2 cellular contexts compared by ENCODE assay signal in the genomic region with DNA sequence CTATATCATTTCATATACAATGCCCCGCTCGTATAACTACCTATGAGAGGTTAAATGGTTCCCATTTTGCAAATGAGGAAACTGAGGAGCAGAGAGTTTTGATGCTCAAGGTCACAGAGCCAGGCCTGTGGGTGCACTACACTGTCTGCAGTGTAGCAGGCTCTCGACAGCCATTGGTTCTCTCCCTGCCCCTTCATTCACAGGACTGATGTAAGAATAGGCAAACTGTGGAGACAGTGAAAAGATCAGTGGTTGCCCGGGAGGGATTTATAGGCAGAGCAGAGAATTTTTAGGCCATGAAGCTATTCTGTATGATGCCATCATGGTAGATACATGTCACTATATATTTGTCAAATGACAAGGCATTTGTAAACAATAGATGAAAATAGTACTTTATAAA.
TF ChIP-seq lines count a peak whose summit lies in the region.

No MANE protein-coding gene starts in this region.

TF ChIP-seq in IMR-90, 13 proteins besides CTCF, POLR2A, EP300 and RAD21:
- TF ChIP-seq MAZ (IDR thresholded peaks at IDR 0.05; ENCODE audit: borderline replicate concordance, low read depth, low read length) (no peak), USF2 (IDR thresholded peaks at IDR 0.05; ENCODE audit: low read depth, low read length) (no peak), ELK1 (IDR thresholded peaks at IDR 0.05; ENCODE audit: borderline replicate concordance, low read depth, low read length) (no peak), SMC3 (IDR thresholded peaks at IDR 0.05; ENCODE audit: low read depth, low read length) (no peak), CEBPB (IDR thresholded peaks at IDR 0.05; ENCODE audit: low read depth, low read length) (no peak), FOS (IDR thresholded peaks at IDR 0.05; ENCODE audit: low read depth, low read length) (no peak), RCOR1 (IDR thresholded peaks at IDR 0.05; ENCODE audit: insufficient replicate concordance, low read length) (no peak), MAFK (IDR thresholded peaks at IDR 0.05; ENCODE audit: low read depth, low read length) (no peak), RFX5 (IDR thresholded peaks at IDR 0.05; ENCODE audit: low read depth, low read length) (no peak), CHD1 (IDR thresholded peaks at IDR 0.05; ENCODE audit: low read depth, low read length) (no peak), NFE2L2 (IDR thresholded peaks at IDR 0.05; ENCODE audit: low read depth, low read length) (no peak), MXI1 (IDR thresholded peaks at IDR 0.05; ENCODE audit: borderline replicate concordance, low read depth, low read length) (no peak), BHLHE40 (IDR thresholded peaks at IDR 0.05; ENCODE audit: low read depth, low read length) (no peak)

TF ChIP-seq in K562, 482 proteins besides CTCF, POLR2A, EP300 and RAD21:
- peak; percentile 84 for TF ChIP-seq ESRRA (IDR thresholded peaks at IDR 0.05; ENCODE audit: borderline replicate concordance, low read depth)
- TF ChIP-seq, protein P1, sequence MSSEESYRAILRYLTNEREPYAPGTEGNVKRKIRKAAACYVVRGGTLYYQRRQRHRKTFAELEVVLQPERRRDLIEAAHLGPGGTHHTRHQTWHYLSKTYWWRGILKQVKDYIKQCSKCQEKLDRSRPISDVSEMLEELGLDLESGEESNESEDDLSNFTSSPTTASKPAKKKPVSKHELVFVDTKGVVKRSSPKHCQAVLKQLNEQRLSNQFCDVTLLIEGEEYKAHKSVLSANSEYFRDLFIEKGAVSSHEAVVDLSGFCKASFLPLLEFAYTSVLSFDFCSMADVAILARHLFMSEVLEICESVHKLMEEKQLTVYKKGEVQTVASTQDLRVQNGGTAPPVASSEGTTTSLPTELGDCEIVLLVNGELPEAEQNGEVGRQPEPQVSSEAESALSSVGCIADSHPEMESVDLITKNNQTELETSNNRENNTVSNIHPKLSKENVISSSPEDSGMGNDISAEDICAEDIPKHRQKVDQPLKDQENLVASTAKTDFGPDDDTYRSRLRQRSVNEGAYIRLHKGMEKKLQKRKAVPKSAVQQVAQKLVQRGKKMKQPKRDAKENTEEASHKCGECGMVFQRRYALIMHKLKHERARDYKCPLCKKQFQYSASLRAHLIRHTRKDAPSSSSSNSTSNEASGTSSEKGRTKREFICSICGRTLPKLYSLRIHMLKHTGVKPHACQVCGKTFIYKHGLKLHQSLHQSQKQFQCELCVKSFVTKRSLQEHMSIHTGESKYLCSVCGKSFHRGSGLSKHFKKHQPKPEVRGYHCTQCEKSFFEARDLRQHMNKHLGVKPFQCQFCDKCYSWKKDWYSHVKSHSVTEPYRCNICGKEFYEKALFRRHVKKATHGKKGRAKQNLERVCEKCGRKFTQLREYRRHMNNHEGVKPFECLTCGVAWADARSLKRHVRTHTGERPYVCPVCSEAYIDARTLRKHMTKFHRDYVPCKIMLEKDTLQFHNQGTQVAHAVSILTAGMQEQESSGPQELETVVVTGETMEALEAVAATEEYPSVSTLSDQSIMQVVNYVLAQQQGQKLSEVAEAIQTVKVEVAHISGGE (CRISPR knock-in tag; IDR thresholded peaks at IDR 0.05) = 0 out of 6 replicates have a peak, but pooled peaks of 1 of the 3 experiments have one; percentile 13
- TF ChIP-seq CEBPG (CRISPR knock-in tag; IDR thresholded peaks at IDR 0.05) = peak; percentile 72; the same call in 1 of the 2 replicates
- TF ChIP-seq CEBPG (tag; conservative IDR thresholded peaks at IDR 0.05 in 1 of 2, IDR thresholded peaks at IDR 0.05 in 1 of 2) = no peak
- TF ChIP-seq KLF16 (IDR thresholded peaks at IDR 0.05) = no peak
- TF ChIP-seq GTF3C2 (IDR thresholded peaks at IDR 0.05; ENCODE audit: borderline replicate concordance, extremely low read depth, insufficient read length) = no peak
- TF ChIP-seq, protein P2, sequence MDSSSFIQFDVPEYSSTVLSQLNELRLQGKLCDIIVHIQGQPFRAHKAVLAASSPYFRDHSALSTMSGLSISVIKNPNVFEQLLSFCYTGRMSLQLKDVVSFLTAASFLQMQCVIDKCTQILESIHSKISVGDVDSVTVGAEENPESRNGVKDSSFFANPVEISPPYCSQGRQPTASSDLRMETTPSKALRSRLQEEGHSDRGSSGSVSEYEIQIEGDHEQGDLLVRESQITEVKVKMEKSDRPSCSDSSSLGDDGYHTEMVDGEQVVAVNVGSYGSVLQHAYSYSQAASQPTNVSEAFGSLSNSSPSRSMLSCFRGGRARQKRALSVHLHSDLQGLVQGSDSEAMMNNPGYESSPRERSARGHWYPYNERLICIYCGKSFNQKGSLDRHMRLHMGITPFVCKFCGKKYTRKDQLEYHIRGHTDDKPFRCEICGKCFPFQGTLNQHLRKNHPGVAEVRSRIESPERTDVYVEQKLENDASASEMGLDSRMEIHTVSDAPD (CRISPR knock-in tag; IDR thresholded peaks at IDR 0.05) = 0 out of 2 replicates have a peak, but pooled peaks have one; percentile 6
- peak; percentile 17 for TF ChIP-seq RBM25 (IDR thresholded peaks at IDR 0.05; ENCODE audit: low read depth, low read length, severe bottlenecking)
- no peak for TF ChIP-seq NR2C2 (CRISPR knock-in tag; IDR thresholded peaks at IDR 0.05)
- peak; percentile 34; the same call in 1 of the 2 replicates for TF ChIP-seq NR2C2 (tag; IDR thresholded peaks at IDR 0.05)
- TF ChIP-seq SMARCA5 (IDR thresholded peaks at IDR 0.05) = 0 out of 2 replicates have a peak, but pooled peaks have one; percentile 22
